In genomic region chr17:51191895-51192294, GRCh38 we compare ENCODE assay signal across 8 cellular contexts.
"Had no signal": no experiment of that assay in that cellular context is flagged by ENCODE, and none has a peak within 500 bp of the region (broad histone marks: within the 10 kb centered on the region; RNA-seq: fewer than 3 reads in every experiment).

No MANE protein-coding gene starts in this region.

- H3K9ac ChIP-seq: GM23248 had no signal

- DNase-seq: GM23248, GOT3, H7, HFFc6, KG1 had no signal

- H2AFZ ChIP-seq: GM23248 had no signal

- ATAC-seq: HCT116 had no signal

- H3K4me1 ChIP-seq: HAP-1 had no signal

- H3K4me3 ChIP-seq: GM23248, HAP-1 had no signal

- H3K27ac ChIP-seq: GM23248, HL-60 had no signal

- H3K9me3 ChIP-seq: HAP-1 had no signal
